In the genomic region with DNA sequence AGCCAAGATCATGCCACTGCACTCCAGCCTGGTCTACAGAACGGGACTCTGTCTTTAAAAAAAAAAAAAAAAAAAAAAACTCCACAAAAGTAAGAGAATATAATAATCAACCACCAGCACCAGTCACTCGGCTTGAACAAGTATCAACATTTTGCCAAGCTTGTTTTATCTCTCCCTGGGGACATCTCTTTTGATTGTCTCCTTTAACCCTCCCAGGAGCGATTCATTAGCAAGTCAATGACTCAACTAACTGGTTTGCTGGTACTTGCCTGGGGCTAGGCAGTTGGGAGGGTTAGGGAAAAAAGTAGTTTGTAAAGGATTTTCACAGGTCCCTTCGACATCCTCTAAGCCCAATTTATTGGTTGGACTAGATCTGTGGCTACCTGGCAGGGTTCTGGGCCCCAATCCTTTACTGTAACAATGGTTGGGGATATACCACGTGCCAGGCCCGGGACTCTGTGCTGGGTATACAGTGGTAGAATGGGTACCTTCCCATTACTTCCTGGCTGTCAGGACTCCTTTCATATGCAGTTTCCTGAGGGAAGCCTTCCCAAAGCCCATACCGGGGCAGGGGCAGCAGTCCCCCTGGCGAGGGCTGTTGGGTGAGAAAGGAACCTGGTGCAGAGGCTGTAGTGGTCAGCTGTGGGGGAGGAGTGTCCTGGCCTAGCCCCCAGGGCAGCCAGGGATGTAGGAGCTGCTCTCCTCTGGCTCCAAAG, we compare ENCODE assay signal across 1 cellular context.
TF ChIP-seq lines count a peak whose summit lies in the region.

No MANE protein-coding gene starts in this region.

TF ChIP-seq in SK-N-SH treated with all-trans-retinoic acid at 6 μM for 48 hours, 23 proteins besides CTCF, POLR2A, EP300 and RAD21 (continued from another document):
- TF ChIP-seq PATZ1 (CRISPR knock-in tag; IDR thresholded peaks at IDR 0.05; ENCODE audit: borderline replicate concordance) (no peak), TCF4 (CRISPR knock-in tag; IDR thresholded peaks at IDR 0.05; ENCODE audit: borderline replicate concordance) (no peak)
TF ChIP-seq in SK-N-SH treated with all-trans-retinoic acid at 6 μM for 48 hours: peak in this region for 0.
